Comparison of ENCODE assay signal across 8 cellular contexts in the genomic region with DNA sequence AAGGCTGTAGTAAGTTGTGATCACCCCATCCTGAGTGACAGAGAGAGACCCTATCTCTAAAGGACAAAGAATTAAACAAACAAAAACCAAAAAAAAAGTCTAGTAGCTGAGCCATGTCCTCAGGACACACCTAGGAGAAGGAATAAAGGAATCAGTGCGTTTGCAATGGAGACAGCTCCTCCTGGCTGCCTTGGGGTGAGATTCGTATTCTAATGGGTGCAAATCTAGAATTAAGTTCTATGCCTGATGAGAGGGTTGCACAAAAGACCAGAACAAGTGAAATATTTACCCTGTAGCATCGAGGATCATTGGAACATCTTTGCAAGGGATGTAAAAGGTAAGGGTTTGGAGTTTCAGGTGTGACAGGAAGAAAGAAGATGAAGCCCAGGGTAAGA.
DNase-seq lines count a peak whose midpoint lies in the region; ATAC-seq, FAIRE-seq and TF ChIP-seq lines count a peak whose summit lies in the region.

No MANE protein-coding gene starts in this region.

- dilution Hi-C loops in mammary epithelial cell (cut with HindIII; ENCODE audit: low sequenced_read_pairs) = loop anchor here (5.0 kb wide), 2 partner anchors 70 to 130 kb away; a partner anchor contains a TSS

- POLR2A ChIA-PET in A673 (lab: Charles Lee; ENCODE audit: low non-redundant PET) = no interaction called here

- DNase-seq in A673 (ENCODE audit: low spot score) (peak; percentile 23), mammary epithelial cell (no peak), mucosa of descending colon (no peak), NCI-H1694 treated with DMSO at 0.1 percent for 48 hours (lab: John Stamatoyannopoulos, UW) (no peak), activated gamma-delta T cell treated with Interleukin-2 at 50 U/mL for 16 hours (no peak), NCI-H2107 treated with DMSO at 0.1 percent for 48 hours (lab: John Stamatoyannopoulos, UW; ENCODE audit: unreplicated experiment) (no peak), frontal cortex (ENCODE audit: low spot score in 2 of 2) (no peak)

- peak overlapping the region; percentile 34 for H3K4me3 ChIP-seq in A673 (ENCODE audit: low read depth, low read length, poor library complexity, severe bottlenecking)
- 0 out of 2 replicates have a peak overlapping the region, but pooled peaks have one; percentile 34 for H3K4me3 ChIP-seq in HUES6 (ENCODE audit: low read depth, low read length)
- peak overlapping the region in 1 of 3 experiments; percentile 30 for H3K4me3 ChIP-seq in mammary epithelial cell (replicated peaks in 1 of 3; ENCODE audit: insufficient read depth in 1 of 3, low read depth in 2 of 3, low read length in 3 of 3)
- no peak overlapping the region for H3K4me3 ChIP-seq in mucosa of descending colon

- BruUV-seq in A673 (replicated peaks; lab: Mats Ljungman, UMichigan) (no TSS peak), mammary epithelial cell (replicated peaks; lab: Mats Ljungman, UMichigan) (no TSS peak)

- CTCF ChIA-PET in A673 (lab: Charles Lee) (no interaction called here), mammary epithelial cell (lab: Charles Lee; ENCODE audit: low non-redundant PET) (interaction anchor here (0.6 kb wide), 2 partner anchors 243 to 924 kb away, joined by 3 to 5 read pairs; no protein-coding TSS in a partner anchor)

- no peaks in the 10 kb centered on the region for H4K20me1 ChIP-seq in mammary epithelial cell (ENCODE audit: insufficient read depth, low read length)

- H3K27me3 ChIP-seq in A673 (replicated peaks; ENCODE audit: insufficient read depth, low read depth, low read length, poor library complexity) (no peaks in the 10 kb centered on the region), HUES6 (ENCODE audit: control insufficient read depth, insufficient read depth, low read length) (no peaks in the 10 kb centered on the region), mammary epithelial cell (ENCODE audit: insufficient read depth, low read length) (no peaks in the 10 kb centered on the region)

- peak overlapping the region; percentile 86 for H2AFZ ChIP-seq in mammary epithelial cell (ENCODE audit: low read depth, low read length)

- peaks cover 5% of the 10 kb centered on the region for H3K4me1 ChIP-seq in A673 (ENCODE audit: insufficient read depth, low read length, poor library complexity, severe bottlenecking)
- peaks cover 32% of the 10 kb centered on the region for H3K4me1 ChIP-seq in HUES6 (ENCODE audit: control insufficient read depth, insufficient read depth, low read length)
- H3K4me1 ChIP-seq in mammary epithelial cell (ENCODE audit: insufficient read depth, low read length) = peaks cover 18% of the 10 kb centered on the region
- H3K4me1 ChIP-seq in mucosa of descending colon (ENCODE audit: low read depth) = no peaks in the 10 kb centered on the region

- WGBS in mammary epithelial cell (ENCODE audit: low coverage, missing lambda C conversion rate) = 17% methylated on average over 3 of the region's 3 CpGs

- intact Hi-C loops in A673 (cut with micrococcal nuclease; ENCODE audit: unreplicated experiment) = no loop called here
- intact Hi-C loops in mammary epithelial cell (cut with micrococcal nuclease) = loop anchor here (1.0 to 2.0 kb wide), 2 partner anchors 24 to 243 kb away; no protein-coding TSS in a partner anchor
- intact Hi-C loops in mucosa of descending colon (cut with DNase I, micrococcal nuclease) = loop anchor here in 1 of 2 donors (5.0 kb wide), 1 partner anchor 135 kb away; no protein-coding TSS in a partner anchor

- peak overlapping the region; percentile 76 for H3K4me2 ChIP-seq in mammary epithelial cell (ENCODE audit: insufficient read depth, low read depth, low read length)

- H3K9ac ChIP-seq in HUES6 (ENCODE audit: low read length) = peak overlapping the region; percentile 56
- H3K9ac ChIP-seq in mammary epithelial cell (ENCODE audit: insufficient read depth, low read length) = peak overlapping the region; percentile 6

- TF ChIP-seq CTCF in A673 (conservative IDR thresholded peaks at IDR 0.05; ENCODE audit: low read depth, low read length) (peak; percentile 36; the same call in 1 of the 2 replicates), mammary epithelial cell (conservative IDR thresholded peaks at IDR 0.05 in 1 of 2, IDR thresholded peaks at IDR 0.05 in 1 of 2; ENCODE audit: extremely low read depth in 1 of 2, insufficient read depth in 1 of 2, low read depth in 1 of 2, low read length in 2 of 2) (peak; percentile 24 to 49), mucosa of descending colon (IDR thresholded peaks at IDR 0.05) (no peak)

- ATAC-seq in mucosa of descending colon = peak; percentile 47

- H3K36me3 ChIP-seq in A673 (ENCODE audit: insufficient read depth, low read length, poor library complexity, severe bottlenecking) = no peaks in the 10 kb centered on the region
- H3K36me3 ChIP-seq in HUES6 (ENCODE audit: control insufficient read depth, insufficient read depth, low read length) = no peaks in the 10 kb centered on the region
- no peaks in the 10 kb centered on the region for H3K36me3 ChIP-seq in mammary epithelial cell (ENCODE audit: insufficient read depth, low read length)
- H3K36me3 ChIP-seq in mucosa of descending colon (ENCODE audit: low read depth) = no peaks in the 10 kb centered on the region

- H3K9me3 ChIP-seq in A673 (ENCODE audit: low read depth, low read length, poor library complexity, severe bottlenecking) (no peaks in the 10 kb centered on the region), HUES6 (ENCODE audit: control insufficient read depth, insufficient read depth, low read depth, low read length) (no peaks in the 10 kb centered on the region), mammary epithelial cell (replicated peaks; ENCODE audit: insufficient read depth, low read length) (no peaks in the 10 kb centered on the region), mucosa of descending colon (no peaks in the 10 kb centered on the region)

- H3K27ac ChIP-seq in A673 (ENCODE audit: low read depth, low read length, poor library complexity, severe bottlenecking) (no peak overlapping the region), HUES6 (ENCODE audit: low read depth, low read length) (no peak overlapping the region), mammary epithelial cell (ENCODE audit: insufficient read depth, low read depth, low read length) (peak overlapping the region; percentile 67)

- in situ Hi-C loops in mammary epithelial cell (cut with MboI; ENCODE audit: low sequenced_read_pairs in 2 of 2) = no loop called here

- no peak for FAIRE-seq in frontal cortex (lab: Jason Lieb, UNC)

- H3K79me2 ChIP-seq in mammary epithelial cell (ENCODE audit: insufficient read depth, low read length) = no peaks in the 10 kb centered on the region
